Comparison of ENCODE assay signal across 29 cellular contexts in the genomic region with DNA sequence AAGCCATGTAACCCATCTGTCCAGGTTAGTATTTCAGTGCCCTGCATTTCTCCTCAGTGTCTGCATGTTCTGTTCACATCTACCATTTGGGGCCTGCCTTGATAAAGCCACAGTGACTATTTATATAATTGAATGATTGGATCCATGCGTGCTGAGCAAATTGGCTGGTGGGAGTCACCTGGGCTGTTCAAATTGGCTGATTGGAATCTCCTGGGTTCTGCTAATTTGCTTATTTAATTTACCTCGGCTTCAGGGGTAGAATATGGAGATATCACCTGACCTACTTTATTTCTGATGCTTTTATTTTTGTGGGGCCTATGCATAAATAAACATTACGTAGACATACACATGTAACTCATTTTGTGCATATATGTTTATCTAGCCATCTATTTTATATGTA.
"Had no signal": no experiment of that assay in that cellular context is flagged by ENCODE, and none has a peak within 500 bp of the region (broad histone marks: within the 10 kb centered on the region; RNA-seq: fewer than 3 reads in every experiment).

No MANE protein-coding gene starts in this region.

- H3K9me3 Mint-ChIP-seq: type B pancreatic cell had no signal

- ATAC-seq: natural killer cell; psoas muscle; right cardiac atrium; right lobe of liver; stimulated activated memory B cell treated with anti-CD40 and anti-IgM and Interleukin-4, amounts not matched to agents 10 μg/mL and 1 μg/mL and 100 μg/mL, for 72 hours; stimulated activated naive CD8-positive, alpha-beta T cell treated with anti-CD3 and anti-CD28 coated beads, Interleukin-15, amount 100 ng/mL, for 72 hours; stimulated activated naive CD8-positive, alpha-beta T cell treated with anti-CD3 and anti-CD28 coated beads, Interleukin-15, Interleukin-2, amounts not matched to agents 100 U/mL and 50 U/mL, for 24 hours; upper lobe of right lung had no signal

- DNase-seq: natural killer cell; occipital lobe; ovary; posterior cingulate gyrus; psoas muscle; right cardiac atrium; right lobe of liver; sigmoid colon; small intestine; stimulated activated CD4-positive, alpha-beta T cell treated with anti-CD3 and anti-CD28 coated beads, Interleukin-15, amount 100 ng/mL, for 24 hours; stimulated activated CD4-positive, alpha-beta T cell treated with anti-CD3 and anti-CD28 coated beads, Interleukin-2, amount 100 ng/mL, for 24 hours; stimulated activated CD4-positive, alpha-beta T cell treated with anti-CD3 and anti-CD28 coated beads, Interleukin-2, amount 100 ng/mL, for 48 hours; stimulated activated CD4-positive, alpha-beta T cell treated with anti-CD3 and anti-CD28 coated beads, Interleukin-4, amount 100 ng/mL, for 24 hours; stimulated activated naive CD4-positive, alpha-beta T cell; stimulated activated naive CD8-positive, alpha-beta T cell treated with anti-CD3 and anti-CD28 coated beads, Interleukin-15, amount 100 ng/mL, for 72 hours; stimulated activated naive CD8-positive, alpha-beta T cell treated with anti-CD3 and anti-CD28 coated beads, Interleukin-15, Interleukin-2, amounts not matched to agents 100 U/mL and 50 U/mL, for 24 hours; substantia nigra; testis; tibial artery; transverse colon; upper lobe of right lung; uterus had no signal

- H3K4me2 ChIP-seq: neural progenitor cell had no signal

- H3K4me3 ChIP-seq: neural progenitor cell, ovary, psoas muscle, right lobe of liver, sigmoid colon, suprapubic skin, testis, tibial artery, transverse colon, upper lobe of right lung, uterus had no signal

- H3K4me1 Mint-ChIP-seq: natural killer cell; nephron; neural progenitor cell; stimulated activated memory B cell treated with anti-CD40 and anti-IgM and Interleukin-4, amounts not matched to agents 10 μg/mL and 1 μg/mL and 100 μg/mL, for 72 hours; stimulated activated naive CD8-positive, alpha-beta T cell treated with anti-CD3 and anti-CD28 coated beads, Interleukin-15, amount 100 ng/mL, for 72 hours had no signal

- H3K27me3 ChIP-seq: neural progenitor cell, ovary, right lobe of liver, sigmoid colon, suprapubic skin, testis, tibial artery, transverse colon, upper lobe of right lung, uterus had no signal

- H3K4me3 Mint-ChIP-seq: natural killer cell; nephron; neural progenitor cell; stimulated activated memory B cell treated with anti-CD40 and anti-IgM and Interleukin-4, amounts not matched to agents 10 μg/mL and 1 μg/mL and 100 μg/mL, for 72 hours; stimulated activated naive CD8-positive, alpha-beta T cell treated with anti-CD3 and anti-CD28 coated beads, Interleukin-15, amount 100 ng/mL, for 72 hours; type B pancreatic cell had no signal

- H3K27ac ChIP-seq: neural progenitor cell, ovary, parathyroid adenoma, psoas muscle, right lobe of liver, sigmoid colon, suprapubic skin, testis, tibial artery, transverse colon, upper lobe of right lung, uterus had no signal

- H2AFZ ChIP-seq: neural progenitor cell, parathyroid adenoma had no signal

- H3K9me3 ChIP-seq: ovary, psoas muscle, right lobe of liver, testis, tibial artery, transverse colon, upper lobe of right lung, uterus had no signal

- H3K79me2 ChIP-seq: parathyroid adenoma had no signal

- H3K36me3 Mint-ChIP-seq: natural killer cell; neural progenitor cell; stimulated activated memory B cell treated with anti-CD40 and anti-IgM and Interleukin-4, amounts not matched to agents 10 μg/mL and 1 μg/mL and 100 μg/mL, for 72 hours; type B pancreatic cell had no signal

- H3K27me3 Mint-ChIP-seq: progenitor cell of endocrine pancreas; stimulated activated memory B cell treated with anti-CD40 and anti-IgM and Interleukin-4, amounts not matched to agents 10 μg/mL and 1 μg/mL and 100 μg/mL, for 72 hours; stimulated activated naive CD8-positive, alpha-beta T cell treated with anti-CD3 and anti-CD28 coated beads, Interleukin-15, amount 100 ng/mL, for 72 hours; type B pancreatic cell had no signal

- H3K4me1 ChIP-seq: neural progenitor cell, parathyroid adenoma, psoas muscle, right lobe of liver, suprapubic skin, testis, tibial artery, transverse colon, upper lobe of right lung, uterus had no signal

- H3K27ac Mint-ChIP-seq: natural killer cell; nephron; neural progenitor cell; progenitor cell of endocrine pancreas; stimulated activated memory B cell treated with anti-CD40 and anti-IgM and Interleukin-4, amounts not matched to agents 10 μg/mL and 1 μg/mL and 100 μg/mL, for 72 hours; stimulated activated naive CD8-positive, alpha-beta T cell treated with anti-CD3 and anti-CD28 coated beads, Interleukin-15, amount 100 ng/mL, for 72 hours; type B pancreatic cell had no signal

- H3K9ac ChIP-seq: neural progenitor cell, parathyroid adenoma had no signal

- H3K36me3 ChIP-seq: neural progenitor cell, ovary, right lobe of liver, sigmoid colon, suprapubic skin, tibial artery, transverse colon, upper lobe of right lung, uterus had no signal
